ENCODE assay signal across 1 cellular context in the genomic region with DNA sequence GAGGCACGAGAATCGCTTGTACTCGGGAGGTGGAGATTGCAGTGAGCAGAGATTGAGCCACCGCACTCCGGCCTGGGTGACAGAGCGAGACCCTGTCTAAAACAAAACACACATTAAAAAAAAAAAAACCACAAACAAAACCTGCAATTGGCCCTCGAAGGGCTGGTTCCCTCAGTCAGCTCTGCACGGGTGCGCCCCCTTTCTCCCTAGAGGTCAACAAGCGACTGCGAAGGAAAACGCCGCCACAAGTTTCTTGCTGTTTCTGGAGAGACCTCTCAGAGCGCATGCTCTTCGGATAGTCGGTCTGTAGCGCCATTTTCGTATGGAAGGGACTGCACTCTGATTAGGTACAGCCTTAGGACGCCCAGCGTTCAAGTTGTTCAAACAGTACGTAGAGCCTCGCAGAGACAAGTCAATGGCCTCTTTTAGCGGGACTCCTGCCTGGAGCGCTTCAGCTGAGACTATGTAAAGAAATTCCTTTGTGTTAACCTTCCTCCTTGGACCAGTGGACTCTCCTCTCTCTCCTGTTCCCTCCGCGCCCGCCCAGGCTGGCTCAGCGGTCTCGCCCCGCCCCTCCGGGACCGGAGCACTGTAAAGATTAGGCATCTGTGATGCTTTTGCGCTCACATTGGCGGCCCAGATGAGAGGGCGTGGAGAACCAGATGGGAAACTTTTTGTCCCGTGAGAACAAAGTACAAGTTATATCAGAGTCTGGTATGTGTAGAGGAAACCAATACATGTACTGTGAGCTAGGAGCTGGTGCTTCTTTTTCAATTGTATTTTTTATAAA.
A peak's percentile ranks its signal among the peaks of the same experiment; 100 is the strongest.
TF ChIP-seq lines count a peak whose summit lies in the region.

No MANE protein-coding gene starts in this region.

TF ChIP-seq in K562, 482 proteins besides CTCF, POLR2A, EP300 and RAD21 (continued from another document and continues in another):
- TF ChIP-seq, protein P1, sequence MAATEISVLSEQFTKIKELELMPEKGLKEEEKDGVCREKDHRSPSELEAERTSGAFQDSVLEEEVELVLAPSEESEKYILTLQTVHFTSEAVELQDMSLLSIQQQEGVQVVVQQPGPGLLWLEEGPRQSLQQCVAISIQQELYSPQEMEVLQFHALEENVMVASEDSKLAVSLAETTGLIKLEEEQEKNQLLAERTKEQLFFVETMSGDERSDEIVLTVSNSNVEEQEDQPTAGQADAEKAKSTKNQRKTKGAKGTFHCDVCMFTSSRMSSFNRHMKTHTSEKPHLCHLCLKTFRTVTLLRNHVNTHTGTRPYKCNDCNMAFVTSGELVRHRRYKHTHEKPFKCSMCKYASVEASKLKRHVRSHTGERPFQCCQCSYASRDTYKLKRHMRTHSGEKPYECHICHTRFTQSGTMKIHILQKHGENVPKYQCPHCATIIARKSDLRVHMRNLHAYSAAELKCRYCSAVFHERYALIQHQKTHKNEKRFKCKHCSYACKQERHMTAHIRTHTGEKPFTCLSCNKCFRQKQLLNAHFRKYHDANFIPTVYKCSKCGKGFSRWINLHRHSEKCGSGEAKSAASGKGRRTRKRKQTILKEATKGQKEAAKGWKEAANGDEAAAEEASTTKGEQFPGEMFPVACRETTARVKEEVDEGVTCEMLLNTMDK (IDR thresholded peaks at IDR 0.05; ENCODE audit: borderline replicate concordance, insufficient read depth, low read depth, low read length, poor library complexity, severe bottlenecking): peak; percentile 74
- peak; percentile 83 for TF ChIP-seq EHMT2 (IDR thresholded peaks at IDR 0.05)
- TF ChIP-seq XRCC5 (IDR thresholded peaks at IDR 0.05; ENCODE audit: low read depth, low read length): peak; percentile 20; the same call in 1 of the 2 replicates
- no peak for TF ChIP-seq CEBPG (CRISPR knock-in tag; IDR thresholded peaks at IDR 0.05)
- no peak for TF ChIP-seq CEBPG (tag; conservative IDR thresholded peaks at IDR 0.05 in 1 of 2, IDR thresholded peaks at IDR 0.05 in 1 of 2)
- peak; percentile 86; the same call in 1 of the 2 replicates for TF ChIP-seq PHF21A (IDR thresholded peaks at IDR 0.05; ENCODE audit: borderline replicate concordance, low read depth)
- peak; percentile 8 for TF ChIP-seq SAP30 (IDR thresholded peaks at IDR 0.05; ENCODE audit: borderline replicate concordance, insufficient read depth, low read depth, low read length, poor library complexity, severe bottlenecking)
- no peak for TF ChIP-seq ZNF584 (CRISPR knock-in tag; IDR thresholded peaks at IDR 0.05; ENCODE audit: low read depth)
- peak; percentile 86 for TF ChIP-seq NFRKB (IDR thresholded peaks at IDR 0.05; ENCODE audit: low read depth)
- TF ChIP-seq ZBTB1 (CRISPR knock-in tag; IDR thresholded peaks at IDR 0.05; ENCODE audit: borderline replicate concordance, low read depth): 0 out of 2 replicates have a peak, but pooled peaks have one; percentile 30
- peak; percentile 79; the same call in 1 of the 2 replicates for TF ChIP-seq LCOR (CRISPR knock-in tag; IDR thresholded peaks at IDR 0.05)
- no peak for TF ChIP-seq DDX20 (tag; IDR thresholded peaks at IDR 0.05; ENCODE audit: low read depth)
- TF ChIP-seq, protein P2, sequence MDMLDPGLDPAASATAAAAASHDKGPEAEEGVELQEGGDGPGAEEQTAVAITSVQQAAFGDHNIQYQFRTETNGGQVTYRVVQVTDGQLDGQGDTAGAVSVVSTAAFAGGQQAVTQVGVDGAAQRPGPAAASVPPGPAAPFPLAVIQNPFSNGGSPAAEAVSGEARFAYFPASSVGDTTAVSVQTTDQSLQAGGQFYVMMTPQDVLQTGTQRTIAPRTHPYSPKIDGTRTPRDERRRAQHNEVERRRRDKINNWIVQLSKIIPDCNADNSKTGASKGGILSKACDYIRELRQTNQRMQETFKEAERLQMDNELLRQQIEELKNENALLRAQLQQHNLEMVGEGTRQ (CRISPR knock-in tag; IDR thresholded peaks at IDR 0.05): no peak
- TF ChIP-seq POLR2H (tag; IDR thresholded peaks at IDR 0.05; ENCODE audit: low read depth): peak; percentile 82
- peak; percentile 86 for TF ChIP-seq RBFOX2 (IDR thresholded peaks at IDR 0.05; ENCODE audit: low read depth, low read length)
- TF ChIP-seq POLR2AphosphoS5 (IDR thresholded peaks at IDR 0.05; ENCODE audit: control insufficient read depth, insufficient read depth, low read depth, low read length): peak; percentile 74
- TF ChIP-seq ZC3H11A (IDR thresholded peaks at IDR 0.05; ENCODE audit: low read depth, low read length): no peak
- TF ChIP-seq, protein P3, sequence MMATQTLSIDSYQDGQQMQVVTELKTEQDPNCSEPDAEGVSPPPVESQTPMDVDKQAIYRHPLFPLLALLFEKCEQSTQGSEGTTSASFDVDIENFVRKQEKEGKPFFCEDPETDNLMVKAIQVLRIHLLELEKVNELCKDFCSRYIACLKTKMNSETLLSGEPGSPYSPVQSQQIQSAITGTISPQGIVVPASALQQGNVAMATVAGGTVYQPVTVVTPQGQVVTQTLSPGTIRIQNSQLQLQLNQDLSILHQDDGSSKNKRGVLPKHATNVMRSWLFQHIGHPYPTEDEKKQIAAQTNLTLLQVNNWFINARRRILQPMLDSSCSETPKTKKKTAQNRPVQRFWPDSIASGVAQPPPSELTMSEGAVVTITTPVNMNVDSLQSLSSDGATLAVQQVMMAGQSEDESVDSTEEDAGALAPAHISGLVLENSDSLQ (IDR thresholded peaks at IDR 0.05): no peak
- no peak for TF ChIP-seq ZNF140 (CRISPR knock-in tag; IDR thresholded peaks at IDR 0.05)
- peak; percentile 66 for TF ChIP-seq SP1 (CRISPR knock-in tag; IDR thresholded peaks at IDR 0.05)
- TF ChIP-seq, protein P4, sequence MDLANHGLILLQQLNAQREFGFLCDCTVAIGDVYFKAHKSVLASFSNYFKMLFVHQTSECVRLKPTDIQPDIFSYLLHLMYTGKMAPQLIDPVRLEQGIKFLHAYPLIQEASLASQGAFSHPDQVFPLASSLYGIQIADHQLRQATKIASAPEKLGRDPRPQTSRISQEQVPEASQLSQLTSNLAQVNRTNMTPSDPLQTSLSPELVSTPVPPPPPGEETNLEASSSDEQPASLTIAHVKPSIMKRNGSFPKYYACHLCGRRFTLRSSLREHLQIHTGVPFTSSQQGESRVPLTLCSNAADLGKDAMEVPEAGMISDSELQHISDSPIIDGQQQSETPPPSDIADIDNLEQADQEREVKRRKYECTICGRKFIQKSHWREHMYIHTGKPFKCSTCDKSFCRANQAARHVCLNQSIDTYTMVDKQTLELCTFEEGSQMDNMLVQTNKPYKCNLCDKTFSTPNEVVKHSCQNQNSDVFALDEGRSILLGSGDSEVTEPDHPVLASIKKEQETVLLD (IDR thresholded peaks at IDR 0.05): peak; percentile 77; the same call in 1 of the 2 replicates
- TF ChIP-seq GTF2F1 (IDR thresholded peaks at IDR 0.05; ENCODE audit: low read depth, low read length): peak; percentile 28; the same call in 1 of the 2 replicates
- 0 out of 2 replicates have a peak, but pooled peaks have one; percentile 29 for TF ChIP-seq CREM (IDR thresholded peaks at IDR 0.05; ENCODE audit: low read depth)
- TF ChIP-seq, protein P5, sequence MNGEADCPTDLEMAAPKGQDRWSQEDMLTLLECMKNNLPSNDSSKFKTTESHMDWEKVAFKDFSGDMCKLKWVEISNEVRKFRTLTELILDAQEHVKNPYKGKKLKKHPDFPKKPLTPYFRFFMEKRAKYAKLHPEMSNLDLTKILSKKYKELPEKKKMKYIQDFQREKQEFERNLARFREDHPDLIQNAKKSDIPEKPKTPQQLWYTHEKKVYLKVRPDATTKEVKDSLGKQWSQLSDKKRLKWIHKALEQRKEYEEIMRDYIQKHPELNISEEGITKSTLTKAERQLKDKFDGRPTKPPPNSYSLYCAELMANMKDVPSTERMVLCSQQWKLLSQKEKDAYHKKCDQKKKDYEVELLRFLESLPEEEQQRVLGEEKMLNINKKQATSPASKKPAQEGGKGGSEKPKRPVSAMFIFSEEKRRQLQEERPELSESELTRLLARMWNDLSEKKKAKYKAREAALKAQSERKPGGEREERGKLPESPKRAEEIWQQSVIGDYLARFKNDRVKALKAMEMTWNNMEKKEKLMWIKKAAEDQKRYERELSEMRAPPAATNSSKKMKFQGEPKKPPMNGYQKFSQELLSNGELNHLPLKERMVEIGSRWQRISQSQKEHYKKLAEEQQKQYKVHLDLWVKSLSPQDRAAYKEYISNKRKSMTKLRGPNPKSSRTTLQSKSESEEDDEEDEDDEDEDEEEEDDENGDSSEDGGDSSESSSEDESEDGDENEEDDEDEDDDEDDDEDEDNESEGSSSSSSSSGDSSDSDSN (IDR thresholded peaks at IDR 0.05; ENCODE audit: borderline replicate concordance in 1 of 2, low read depth in 2 of 2, low read length in 2 of 2): peak; percentile 19 to 75; a peak in 2 of 4 replicates
- TF ChIP-seq, protein P6, sequence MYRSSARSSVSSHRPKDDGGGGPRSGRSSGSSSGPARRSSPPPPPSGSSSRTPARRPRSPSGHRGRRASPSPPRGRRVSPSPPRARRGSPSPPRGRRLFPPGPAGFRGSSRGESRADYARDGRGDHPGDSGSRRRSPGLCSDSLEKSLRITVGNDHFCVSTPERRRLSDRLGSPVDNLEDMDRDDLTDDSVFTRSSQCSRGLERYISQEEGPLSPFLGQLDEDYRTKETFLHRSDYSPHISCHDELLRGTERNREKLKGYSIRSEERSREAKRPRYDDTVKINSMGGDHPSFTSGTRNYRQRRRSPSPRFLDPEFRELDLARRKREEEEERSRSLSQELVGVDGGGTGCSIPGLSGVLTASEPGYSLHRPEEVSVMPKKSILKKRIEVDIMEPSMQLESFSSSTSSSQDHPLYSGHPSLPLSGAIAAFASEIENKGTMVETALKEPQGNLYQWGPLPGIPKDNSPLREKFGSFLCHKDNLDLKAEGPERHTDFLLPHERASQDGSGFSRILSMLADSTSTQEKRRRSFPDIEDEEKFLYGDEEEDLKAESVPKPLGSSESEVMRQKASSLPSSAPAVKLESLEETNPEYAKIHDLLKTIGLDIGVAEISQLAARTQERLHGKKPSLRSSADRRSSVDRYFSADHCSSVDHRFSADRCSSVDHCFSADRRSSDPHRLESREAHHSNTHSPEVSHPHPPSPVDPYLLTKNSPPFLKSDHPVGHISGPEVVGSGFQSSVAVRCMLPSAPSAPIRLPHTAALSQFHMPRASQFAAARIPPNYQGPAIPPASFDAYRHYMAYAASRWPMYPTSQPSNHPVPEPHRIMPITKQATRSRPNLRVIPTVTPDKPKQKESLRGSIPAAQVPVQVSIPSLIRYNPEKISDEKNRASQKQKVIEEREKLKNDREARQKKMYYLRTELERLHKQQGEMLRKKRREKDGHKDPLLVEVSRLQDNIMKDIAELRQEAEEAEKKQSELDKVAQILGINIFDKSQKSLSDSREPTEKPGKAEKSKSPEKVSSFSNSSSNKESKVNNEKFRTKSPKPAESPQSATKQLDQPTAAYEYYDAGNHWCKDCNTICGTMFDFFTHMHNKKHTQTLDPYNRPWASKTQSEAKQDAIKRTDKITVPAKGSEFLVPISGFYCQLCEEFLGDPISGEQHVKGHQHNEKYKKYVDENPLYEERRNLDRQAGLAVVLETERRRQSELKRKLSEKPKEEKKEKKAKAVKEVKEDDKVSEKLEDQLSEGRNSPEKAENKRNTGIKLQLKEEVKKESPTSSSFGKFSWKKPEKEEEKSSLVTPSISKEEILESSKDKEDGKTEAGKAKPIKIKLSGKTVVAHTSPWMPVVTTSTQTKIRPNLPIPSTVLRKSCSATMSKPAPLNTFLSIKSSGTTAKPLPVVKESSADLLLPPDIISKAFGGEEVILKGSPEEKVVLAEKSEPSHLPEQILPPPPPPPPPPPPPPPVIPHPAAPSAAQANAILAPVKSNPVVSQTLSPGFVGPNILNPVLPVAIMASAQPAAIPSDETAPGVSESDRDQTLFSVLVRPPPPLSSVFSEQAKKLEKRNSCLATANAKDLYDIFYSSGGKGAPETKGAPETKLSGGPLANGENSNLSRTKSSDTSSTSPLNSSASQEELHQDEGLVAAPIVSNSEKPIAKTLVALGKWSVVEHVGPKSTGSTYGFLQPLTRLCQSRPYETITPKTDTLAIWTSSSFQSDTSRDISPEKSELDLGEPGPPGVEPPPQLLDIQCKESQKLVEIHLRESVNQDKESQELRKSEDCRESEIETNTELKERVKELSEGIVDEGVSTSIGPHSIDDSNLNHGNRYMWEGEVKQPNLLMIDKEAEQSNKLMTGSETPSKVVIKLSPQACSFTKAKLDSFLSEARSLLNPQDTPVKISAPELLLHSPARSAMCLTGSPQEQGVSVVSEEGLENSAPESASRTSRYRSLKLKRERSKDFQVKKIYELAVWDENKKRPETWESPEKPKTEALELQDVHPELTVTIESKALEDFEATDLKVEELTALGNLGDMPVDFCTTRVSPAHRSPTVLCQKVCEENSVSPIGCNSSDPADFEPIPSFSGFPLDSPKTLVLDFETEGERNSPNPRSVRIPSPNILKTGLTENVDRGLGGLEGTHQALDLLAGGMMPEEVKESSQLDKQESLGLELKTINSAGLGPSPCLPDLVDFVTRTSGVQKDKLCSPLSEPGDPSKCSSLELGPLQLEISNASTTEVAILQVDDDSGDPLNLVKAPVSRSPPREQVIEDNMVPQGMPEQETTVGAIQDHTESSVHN (IDR thresholded peaks at IDR 0.05; ENCODE audit: borderline replicate concordance in 1 of 2, low read depth in 1 of 2): peak in 1 of 2 experiments; percentile 41; a peak in 1 of 4 replicates
- TF ChIP-seq, protein P7, sequence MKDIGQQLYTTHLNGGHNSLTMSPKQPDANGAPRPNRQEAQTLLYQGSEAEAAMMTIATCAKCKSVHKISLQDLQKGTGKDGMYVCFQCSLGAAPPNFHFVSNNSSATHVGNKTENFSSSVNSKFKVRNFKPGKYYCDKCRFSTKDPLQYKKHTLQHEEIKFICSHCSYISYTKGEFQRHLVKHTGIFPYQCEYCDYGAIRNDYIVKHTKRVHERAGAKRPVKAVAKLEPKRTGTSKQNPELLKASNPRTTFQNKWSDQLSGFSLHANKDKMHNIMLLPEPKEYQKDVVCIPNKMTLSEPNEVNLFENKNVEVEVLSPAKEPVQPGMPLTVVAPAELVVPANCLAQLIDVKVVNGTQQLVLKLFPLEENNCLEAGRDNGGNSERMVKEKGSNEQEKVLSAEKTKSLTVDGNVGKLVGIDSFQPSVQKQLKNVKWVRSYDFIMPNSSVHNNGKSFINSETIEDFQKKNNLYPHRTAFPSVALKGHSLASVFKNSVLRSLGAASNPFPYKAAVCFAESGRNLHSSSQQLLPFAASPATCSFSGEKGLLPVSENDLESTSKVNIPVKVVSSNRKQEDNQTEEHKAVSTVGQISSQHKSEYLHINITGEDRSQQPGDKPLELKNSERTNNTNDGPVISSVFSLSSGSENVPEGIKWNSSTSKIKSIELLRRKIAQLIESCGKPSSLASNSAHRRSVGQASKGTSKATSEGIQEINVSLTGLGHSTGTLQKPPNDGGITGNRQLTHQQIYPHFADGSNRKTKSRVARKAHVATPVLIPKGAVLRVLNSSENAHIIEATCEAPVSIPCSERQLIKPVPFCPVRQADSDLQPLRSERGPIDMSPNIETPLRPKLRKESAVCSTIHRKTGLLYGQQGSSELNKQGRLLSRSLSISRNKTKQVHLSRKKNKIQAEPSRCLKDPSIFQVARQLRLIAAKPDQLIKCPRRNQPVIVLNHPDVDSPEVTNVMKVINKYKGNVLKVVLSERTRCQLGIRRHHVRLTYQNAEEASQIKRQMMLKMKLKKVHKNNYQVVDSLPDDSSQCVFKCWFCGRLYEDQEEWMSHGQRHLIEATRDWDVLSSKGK (CRISPR knock-in tag; IDR thresholded peaks at IDR 0.05): no peak
- no peak for TF ChIP-seq SMAD3 (CRISPR knock-in tag; conservative IDR thresholded peaks at IDR 0.05)
- no peak for TF ChIP-seq NONO (IDR thresholded peaks at IDR 0.05; ENCODE audit: low read depth in 2 of 2, low read length in 1 of 2)
- TF ChIP-seq CBFA2T2 (conservative IDR thresholded peaks at IDR 0.05): no peak
- TF ChIP-seq RB1 (IDR thresholded peaks at IDR 0.05; ENCODE audit: low read depth): peak; percentile 63; the same call in 1 of the 2 replicates
- TF ChIP-seq NR2C2 (CRISPR knock-in tag; IDR thresholded peaks at IDR 0.05): no peak
- TF ChIP-seq NR2C2 (tag; IDR thresholded peaks at IDR 0.05): peak; percentile 73
